In genomic region chr12:127336416-127336815, GRCh38 we compare ENCODE assay signal across 33 cellular contexts.
"Had no signal": no experiment of that assay in that cellular context is flagged by ENCODE, and none has a peak within 500 bp of the region (broad histone marks: within the 10 kb centered on the region; RNA-seq: fewer than 3 reads in every experiment).

No MANE protein-coding gene starts in this region.

- DNase-seq: activated B cell treated with CpG ODN at 0.5 μM for 24 hours; activated CD4-positive, alpha-beta memory T cell treated with anti-CD3 and anti-CD28 coated beads for 36 hours; activated CD4-positive, alpha-beta T cell treated with anti-CD3 and anti-CD28 coated beads for 4 hours; activated CD4-positive, alpha-beta T cell treated with anti-CD3 and anti-CD28 coated beads, Interleukin-2, amount 10 ng/mL, durations not matched to agents 24 days and 14 days; activated CD4-positive, alpha-beta T cell treated with anti-CD3 and anti-CD28 coated beads, Interleukin-2, amount 50 U/mL, for 1 hour; activated CD4-positive, alpha-beta T cell treated with anti-CD3 and anti-CD28 coated beads, Interleukin-2, amount 50 U/mL, for 4 hours; activated CD4-positive, CD25-positive, alpha-beta regulatory T cell treated with anti-CD3 and anti-CD28 coated beads, Interleukin-2, amount 50 U/mL, for 72 hours; activated CD8-positive, alpha-beta memory T cell treated with anti-CD3 and anti-CD28 coated beads, Interleukin-2, amount 50 U/mL, for 4 hours; activated CD8-positive, alpha-beta T cell treated with anti-CD3 and anti-CD28 coated beads for 36 hours; activated effector memory CD4-positive, alpha-beta T cell treated with anti-CD3 and anti-CD28 coated beads, Interleukin-2, amount 50 U/mL, for 16 hours; activated gamma-delta T cell treated with Interleukin-2 at 50 U/mL for 16 hours; activated naive CD4-positive, alpha-beta T cell; activated naive CD4-positive, alpha-beta T cell treated with anti-CD3 and anti-CD28 coated beads for 36 hours; activated naive CD4-positive, alpha-beta T cell treated with anti-CD3 and anti-CD28 coated beads, Interleukin-2, amount 50 U/mL, for 16 hours; activated naive CD8-positive, alpha-beta T cell treated with anti-CD3 and anti-CD28 coated beads for 36 hours; activated T-cell treated with anti-CD3 and anti-CD28 coated beads for 4 hours; activated T-cell treated with anti-CD3 and anti-CD28 coated beads, Interleukin-2, amount 50 U/mL, for 1 hour; activated T-cell treated with anti-CD3 and anti-CD28 coated beads, Interleukin-2, amount 50 U/mL, for 4 hours; activated T-cell treated with anti-CD3 and anti-CD28 coated beads, Interleukin-2, amount 50 U/mL, for 72 hours; adrenal gland; amniotic stem cell; aorta; body of pancreas; brain microvascular endothelial cell; central memory CD4-positive, alpha-beta T cell; T-cell; T-helper 17 cell had no signal

- H3K27ac ChIP-seq: adrenal gland, body of pancreas, brain microvascular endothelial cell, VCaP had no signal

- H3K36me3 Mint-ChIP-seq: activated CD4-positive, alpha-beta memory T cell treated with anti-CD3 and anti-CD28 coated beads for 36 hours; activated naive CD8-positive, alpha-beta T cell treated with anti-CD3 and anti-CD28 coated beads for 36 hours; T-cell had no signal

- H3K27me3 Mint-ChIP-seq: activated B cell treated with CpG ODN at 0.5 μM for 24 hours; activated CD4-positive, alpha-beta T cell treated with anti-CD3 and anti-CD28 coated beads, Interleukin-2, amount 10 ng/mL, durations not matched to agents 24 days and 14 days; activated CD8-positive, alpha-beta T cell treated with anti-CD3 and anti-CD28 coated beads for 36 hours had no signal

- H3K9me3 ChIP-seq: adrenal gland, body of pancreas had no signal

- H3K27ac Mint-ChIP-seq: activated B cell treated with CpG ODN at 0.5 μM for 24 hours; activated CD4-positive, alpha-beta memory T cell treated with anti-CD3 and anti-CD28 coated beads for 36 hours; activated CD4-positive, alpha-beta T cell treated with anti-CD3 and anti-CD28 coated beads, Interleukin-2, amount 10 ng/mL, durations not matched to agents 24 days and 14 days; activated CD8-positive, alpha-beta T cell treated with anti-CD3 and anti-CD28 coated beads for 36 hours; activated naive CD4-positive, alpha-beta T cell treated with anti-CD3 and anti-CD28 coated beads for 36 hours; activated naive CD4-positive, alpha-beta T cell treated with anti-CD3 and anti-CD28 coated beads, Interleukin-2, amount 50 U/mL, for 72 hours; activated naive CD8-positive, alpha-beta T cell treated with anti-CD3 and anti-CD28 coated beads for 36 hours; activated T-cell treated with anti-CD3 and anti-CD28 coated beads, Interleukin-2, amount 50 U/mL, for 72 hours; activated T-helper 1 cell treated with anti-CD3 and anti-CD28 coated beads, Interleukin-12 subunit alpha, Interleukin-12 subunit beta, Interleukin-2, Interleukin-4 antibody, amounts not matched to agents 30 ng/mL and 10 ng/mL and 1 ng/mL, durations not matched to agents 14 hours and 24 hours and 36 hours; activated T-helper 17 cell treated with anti-CD3 and anti-CD28 coated beads, Interleukin-2, amount 50 U/mL, for 72 hours; T-cell; T-helper 17 cell had no signal

- H3K4me3 ChIP-seq: adrenal gland, body of pancreas had no signal

- H3K4me3 Mint-ChIP-seq: activated B cell treated with CpG ODN at 0.5 μM for 24 hours; activated CD4-positive, alpha-beta memory T cell treated with anti-CD3 and anti-CD28 coated beads for 36 hours; activated CD4-positive, alpha-beta T cell treated with anti-CD3 and anti-CD28 coated beads, Interleukin-2, amount 10 ng/mL, durations not matched to agents 24 days and 14 days; activated CD8-positive, alpha-beta T cell treated with anti-CD3 and anti-CD28 coated beads for 36 hours; activated naive CD4-positive, alpha-beta T cell treated with anti-CD3 and anti-CD28 coated beads for 36 hours; activated naive CD8-positive, alpha-beta T cell treated with anti-CD3 and anti-CD28 coated beads for 36 hours; activated T-cell treated with anti-CD3 and anti-CD28 coated beads, Interleukin-2, amount 50 U/mL, for 4 hours; activated T-cell treated with anti-CD3 and anti-CD28 coated beads, Interleukin-2, amount 50 U/mL, for 72 hours; activated T-helper 1 cell treated with anti-CD3 and anti-CD28 coated beads, Interleukin-12 subunit alpha, Interleukin-12 subunit beta, Interleukin-2, Interleukin-4 antibody, amounts not matched to agents 30 ng/mL and 10 ng/mL and 1 ng/mL, durations not matched to agents 14 hours and 24 hours and 36 hours; activated T-helper 17 cell treated with anti-CD3 and anti-CD28 coated beads, Interleukin-2, amount 50 U/mL, for 72 hours; T-cell; T-helper 17 cell had no signal

- H3K36me3 ChIP-seq: adrenal gland, brain microvascular endothelial cell had no signal

- H3K9me3 Mint-ChIP-seq: activated CD4-positive, alpha-beta memory T cell treated with anti-CD3 and anti-CD28 coated beads for 36 hours; activated CD8-positive, alpha-beta T cell treated with anti-CD3 and anti-CD28 coated beads for 36 hours; activated naive CD4-positive, alpha-beta T cell treated with anti-CD3 and anti-CD28 coated beads for 36 hours; activated T-cell treated with anti-CD3 and anti-CD28 coated beads, Interleukin-2, amount 50 U/mL, for 4 hours; activated T-helper 1 cell treated with anti-CD3 and anti-CD28 coated beads, Interleukin-12 subunit alpha, Interleukin-12 subunit beta, Interleukin-2, Interleukin-4 antibody, amounts not matched to agents 30 ng/mL and 10 ng/mL and 1 ng/mL, durations not matched to agents 14 hours and 24 hours and 36 hours; activated T-helper 17 cell treated with anti-CD3 and anti-CD28 coated beads, Interleukin-2, amount 50 U/mL, for 72 hours had no signal

- ATAC-seq: activated CD8-positive, alpha-beta T cell treated with anti-CD3 and anti-CD28 coated beads for 36 hours; activated naive CD4-positive, alpha-beta T cell treated with anti-CD3 and anti-CD28 coated beads, Interleukin-2, amount 50 U/mL, for 72 hours; activated T-cell treated with anti-CD3 and anti-CD28 coated beads, Interleukin-2, amount 50 U/mL, for 4 hours; activated T-cell treated with anti-CD3 and anti-CD28 coated beads, Interleukin-2, amount 50 U/mL, for 72 hours; activated T-helper 17 cell treated with anti-CD3 and anti-CD28 coated beads, Interleukin-2, amount 50 U/mL, for 72 hours; body of pancreas; T-cell; T-helper 17 cell had no signal

- FAIRE-seq: astrocyte, TTC549 had no signal

- H3K4me1 Mint-ChIP-seq: activated B cell treated with CpG ODN at 0.5 μM for 24 hours; activated CD4-positive, alpha-beta T cell treated with anti-CD3 and anti-CD28 coated beads, Interleukin-2, amount 10 ng/mL, durations not matched to agents 24 days and 14 days; activated naive CD8-positive, alpha-beta T cell treated with anti-CD3 and anti-CD28 coated beads for 36 hours; activated T-helper 17 cell treated with anti-CD3 and anti-CD28 coated beads, Interleukin-2, amount 50 U/mL, for 72 hours; T-cell; T-helper 17 cell had no signal

- H3K27me3 ChIP-seq: adrenal gland, body of pancreas, brain microvascular endothelial cell had no signal

- H3K4me1 ChIP-seq: adrenal gland, body of pancreas had no signal
